In the genomic region with DNA sequence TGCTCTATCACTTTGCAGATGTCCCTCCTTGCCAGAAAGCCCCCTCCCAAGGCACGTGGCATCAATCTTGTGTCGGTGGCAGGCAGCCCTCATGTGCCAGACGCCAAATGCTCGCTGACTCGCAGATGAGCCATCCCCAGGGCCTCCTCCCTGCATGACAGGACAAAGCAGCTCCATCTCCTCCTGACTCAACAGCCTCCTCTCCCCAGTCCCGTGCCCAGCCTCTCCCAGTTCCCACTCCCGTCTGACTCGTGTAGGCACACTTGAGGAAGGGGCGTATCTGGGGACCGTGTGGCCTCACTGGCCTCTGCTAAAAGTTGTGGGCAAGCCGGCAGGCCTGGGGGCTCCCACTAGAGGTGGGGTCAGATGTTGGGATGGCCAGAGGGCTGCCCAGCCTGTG, we compare ENCODE assay signal across 12 cellular contexts.
DNase-seq lines count a peak whose midpoint lies in the region; TF ChIP-seq lines count a peak whose summit lies in the region.
"Had no signal": no experiment of that assay in that cellular context is flagged by ENCODE, and none has a peak within 500 bp of the region (broad histone marks: within the 10 kb centered on the region; RNA-seq: fewer than 3 reads in every experiment).

No MANE protein-coding gene starts in this region.

- peaks cover 19% of the 10 kb centered on the region for H3K4me1 Mint-ChIP-seq in dendritic cell treated with granulocyte-macrophage colony-stimulating factor and Interleukin-4, amounts not matched to agents 40 ng/mL and 50 ng/mL, for 4 days (ENCODE audit: low read depth)
- H3K4me1 Mint-ChIP-seq in immature natural killer cell = peaks cover 7 to 8% of the 10 kb centered on the region in 2 donors
- peaks cover 7% of the 10 kb centered on the region for H3K4me1 Mint-ChIP-seq in activated T-helper 1 cell treated with anti-CD3 and anti-CD28 coated beads, Interleukin-12 subunit alpha, Interleukin-12 subunit beta, Interleukin-2, Interleukin-4 antibody, amounts not matched to agents 30 ng/mL and 10 ng/mL and 1 ng/mL, durations not matched to agents 14 hours and 24 hours and 36 hours (ENCODE audit: low read depth)

- no peak overlapping the region for H3K4me3 ChIP-seq in BJ (ENCODE audit: low read depth, low read length)

- POLR2A ChIA-PET in BJ (lab: Charles Lee) = no interaction called here

- peaks cover 98% of the 10 kb centered on the region for H3K36me3 Mint-ChIP-seq in dendritic cell treated with granulocyte-macrophage colony-stimulating factor and Interleukin-4, amounts not matched to agents 40 ng/mL and 50 ng/mL, for 4 days (ENCODE audit: low read depth)
- peaks cover 0 to 8% (median 7%) of the 10 kb centered on the region in 3 donors for H3K36me3 Mint-ChIP-seq in immature natural killer cell
- peaks cover 12% of the 10 kb centered on the region for H3K36me3 Mint-ChIP-seq in activated T-helper 1 cell treated with anti-CD3 and anti-CD28 coated beads, Interleukin-12 subunit alpha, Interleukin-12 subunit beta, Interleukin-2, Interleukin-4 antibody, amounts not matched to agents 30 ng/mL and 10 ng/mL and 1 ng/mL, durations not matched to agents 14 hours and 24 hours and 36 hours (ENCODE audit: low read depth)

- H3K9me3 Mint-ChIP-seq in dendritic cell treated with granulocyte-macrophage colony-stimulating factor and Interleukin-4, amounts not matched to agents 40 ng/mL and 50 ng/mL, for 4 days = no peaks in the 10 kb centered on the region
- H3K9me3 Mint-ChIP-seq in immature natural killer cell = no peaks in the 10 kb centered on the region
- no peaks in the 10 kb centered on the region for H3K9me3 Mint-ChIP-seq in activated T-helper 1 cell treated with anti-CD3 and anti-CD28 coated beads, Interleukin-12 subunit alpha, Interleukin-12 subunit beta, Interleukin-2, Interleukin-4 antibody, amounts not matched to agents 30 ng/mL and 10 ng/mL and 1 ng/mL, durations not matched to agents 14 hours and 24 hours and 36 hours
- H3K9me3 Mint-ChIP-seq: activated T-helper 2 cell treated with anti-CD3 and anti-CD28 coated beads, Interferon-gamma antibody, Interleukin-2, Interleukin-4, amounts not matched to agents 10 μg/mL and 5 μg/mL and 100 μg/mL, durations not matched to agents 14 hours and 24 hours and 36 hours; effector memory CD8-positive, alpha-beta T cell; stimulated activated memory B cell treated with anti-CD40 and anti-IgM and Interleukin-4, amounts not matched to agents 10 μg/mL and 1 μg/mL and 100 μg/mL, for 72 hours had no signal

- no peaks in the 10 kb centered on the region for H3K27me3 Mint-ChIP-seq in dendritic cell treated with granulocyte-macrophage colony-stimulating factor and Interleukin-4, amounts not matched to agents 40 ng/mL and 50 ng/mL, for 4 days
- peaks cover 2 to 13% (median 3%) of the 10 kb centered on the region in 3 donors for H3K27me3 Mint-ChIP-seq in immature natural killer cell (ENCODE audit: low read depth in 3 of 3)
- no peaks in the 10 kb centered on the region for H3K27me3 Mint-ChIP-seq in activated T-helper 1 cell treated with anti-CD3 and anti-CD28 coated beads, Interleukin-12 subunit alpha, Interleukin-12 subunit beta, Interleukin-2, Interleukin-4 antibody, amounts not matched to agents 30 ng/mL and 10 ng/mL and 1 ng/mL, durations not matched to agents 14 hours and 24 hours and 36 hours (ENCODE audit: insufficient read depth)
- H3K27me3 Mint-ChIP-seq: effector memory CD8-positive, alpha-beta T cell had no signal

- H3K27ac Mint-ChIP-seq in dendritic cell treated with granulocyte-macrophage colony-stimulating factor and Interleukin-4, amounts not matched to agents 40 ng/mL and 50 ng/mL, for 4 days = peak overlapping the region; percentile 26
- H3K27ac Mint-ChIP-seq in immature natural killer cell = no peak overlapping the region
- H3K27ac Mint-ChIP-seq in activated T-helper 1 cell treated with anti-CD3 and anti-CD28 coated beads, Interleukin-12 subunit alpha, Interleukin-12 subunit beta, Interleukin-2, Interleukin-4 antibody, amounts not matched to agents 30 ng/mL and 10 ng/mL and 1 ng/mL, durations not matched to agents 14 hours and 24 hours and 36 hours = no peak overlapping the region
- H3K27ac Mint-ChIP-seq: activated T-helper 2 cell treated with anti-CD3 and anti-CD28 coated beads, Interferon-gamma antibody, Interleukin-2, Interleukin-4, amounts not matched to agents 10 μg/mL and 5 μg/mL and 100 μg/mL, durations not matched to agents 14 hours and 24 hours and 36 hours had no signal

- no peak for TF ChIP-seq CTCF in BJ (IDR thresholded peaks at IDR 0.05; ENCODE audit: insufficient read depth, low read depth, low read length)

- peak; percentile 62 for DNase-seq in BJ (ENCODE audit: low read depth)
- peak; percentile 81 for DNase-seq in LHCN-M2 (ENCODE audit: low read depth)
- peak; percentile 71 for DNase-seq in myocyte (ENCODE audit: low read depth)
- no peak for DNase-seq in immature natural killer cell
- DNase-seq in activated T-helper 1 cell treated with anti-CD3 and anti-CD28 coated beads, Interleukin-12 subunit alpha, Interleukin-12 subunit beta, Interleukin-2, Interleukin-4 antibody, amounts not matched to agents 30 ng/mL and 10 ng/mL and 1 ng/mL, durations not matched to agents 14 hours and 24 hours and 36 hours (ENCODE audit: low spot score) = no peak
- DNase-seq in activated CD4-positive, alpha-beta T cell treated with anti-CD3 and anti-CD28 coated beads, Interleukin-2, amount 50 U/mL, for 48 hours = no peak
- no peak for DNase-seq in activated CD4-positive, CD25-positive, alpha-beta regulatory T cell treated with anti-CD3 and anti-CD28 coated beads, Interleukin-2, amount 50 U/mL, for 72 hours
- DNase-seq: DMS53; effector memory CD8-positive, alpha-beta T cell had no signal

- H3K4me3 Mint-ChIP-seq in dendritic cell treated with granulocyte-macrophage colony-stimulating factor and Interleukin-4, amounts not matched to agents 40 ng/mL and 50 ng/mL, for 4 days = no peak overlapping the region
- no peak overlapping the region for H3K4me3 Mint-ChIP-seq in immature natural killer cell
- no peak overlapping the region for H3K4me3 Mint-ChIP-seq in activated T-helper 1 cell treated with anti-CD3 and anti-CD28 coated beads, Interleukin-12 subunit alpha, Interleukin-12 subunit beta, Interleukin-2, Interleukin-4 antibody, amounts not matched to agents 30 ng/mL and 10 ng/mL and 1 ng/mL, durations not matched to agents 14 hours and 24 hours and 36 hours
- H3K4me3 Mint-ChIP-seq: effector memory CD8-positive, alpha-beta T cell; stimulated activated memory B cell treated with anti-CD40 and anti-IgM and Interleukin-4, amounts not matched to agents 10 μg/mL and 1 μg/mL and 100 μg/mL, for 72 hours had no signal

- H3K36me3 ChIP-seq in BJ (ENCODE audit: control insufficient read depth, insufficient read depth, low read length) = peaks cover 48% of the 10 kb centered on the region

- H3K27me3 ChIP-seq in BJ (ENCODE audit: control insufficient read depth, insufficient read depth, low read length) = no peaks in the 10 kb centered on the region

- intact Hi-C loops in dendritic cell treated with granulocyte-macrophage colony-stimulating factor and Interleukin-4, amounts not matched to agents 40 ng/mL and 50 ng/mL, for 4 days (cut with micrococcal nuclease) = no loop called here
- intact Hi-C loops in activated T-helper 1 cell treated with anti-CD3 and anti-CD28 coated beads, Interleukin-12 subunit alpha, Interleukin-12 subunit beta, Interleukin-2, Interleukin-4 antibody, amounts not matched to agents 30 ng/mL and 10 ng/mL and 1 ng/mL, durations not matched to agents 14 hours and 24 hours and 36 hours (cut with micrococcal nuclease) = no loop called here

- CTCF ChIA-PET in BJ (lab: Yijun Ruan, JAX) = interaction anchor here (1.1 to 7.1 kb wide), 4 partner anchors 210 to 230 kb away, joined by 4 to 91 read pairs (median 7); no protein-coding TSS in a partner anchor

Comparison
In these comparisons a context has a peak if more than half of its experiments do, and no peak if none do; other contexts are left out.
1. DNase-seq: peak in BJ (single experiment), LHCN-M2 (single experiment) and myocyte (single experiment); none in immature natural killer cell (0 of 3), activated T-helper 1 cell treated with anti-CD3 and anti-CD28 coated beads, Interleukin-12 subunit alpha, Interleukin-12 subunit beta, Interleukin-2, Interleukin-4 antibody, amounts not matched to agents 30 ng/mL and 10 ng/mL and 1 ng/mL, durations not matched to agents 14 hours and 24 hours and 36 hours (single experiment), activated CD4-positive, alpha-beta T cell treated with anti-CD3 and anti-CD28 coated beads, Interleukin-2, amount 50 U/mL, for 48 hours (0 of 2) and activated CD4-positive, CD25-positive, alpha-beta regulatory T cell treated with anti-CD3 and anti-CD28 coated beads, Interleukin-2, amount 50 U/mL, for 72 hours (single experiment).